ENCODE assay signal across 1 cellular context in the genomic region with DNA sequence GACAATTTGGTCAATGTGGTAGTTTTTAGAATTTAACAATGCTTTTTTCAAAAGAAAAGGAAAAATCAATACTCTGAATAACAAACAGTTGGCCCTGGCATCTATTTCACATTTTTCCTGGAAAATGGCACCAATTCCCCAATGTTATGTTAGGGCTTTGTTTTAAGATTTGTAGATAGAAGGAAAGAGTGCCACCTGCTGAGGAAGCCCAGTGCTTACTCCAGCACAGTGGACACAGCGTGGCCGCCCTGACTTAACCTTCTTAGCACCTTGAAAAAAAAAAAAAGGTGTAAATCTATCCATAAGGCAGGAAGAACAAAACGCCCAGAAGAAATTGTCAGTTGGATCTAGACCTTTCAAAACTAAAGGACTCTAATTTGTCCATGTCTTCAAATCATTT.
TF ChIP-seq lines count a peak whose summit lies in the region.

No MANE protein-coding gene starts in this region.

TF ChIP-seq in SK-N-SH treated with all-trans-retinoic acid at 6 μM for 48 hours, 23 proteins besides CTCF, POLR2A, EP300 and RAD21 (continued from another document):
- TF ChIP-seq ARNTL (CRISPR knock-in tag; IDR thresholded peaks at IDR 0.05; ENCODE audit: borderline replicate concordance, low read depth) = no peak
